16 cellular contexts compared by ENCODE assay signal in genomic region chr6:40874495-40874894, GRCh38.
DNase-seq lines count a peak whose midpoint lies in the region; ATAC-seq, FAIRE-seq and TF ChIP-seq lines count a peak whose summit lies in the region.
"Had no signal": no experiment of that assay in that cellular context is flagged by ENCODE, and none has a peak within 500 bp of the region (broad histone marks: within the 10 kb centered on the region; RNA-seq: fewer than 3 reads in every experiment).

No MANE protein-coding gene starts in this region.

- TF ChIP-seq CTCF in D721Med (IDR thresholded peaks at IDR 0.05; ENCODE audit: insufficient read depth, missing control alignments), result peak; percentile 54
- TF ChIP-seq CTCF in HEK293 (tag by site-specific recombination; IDR thresholded peaks at IDR 0.05), result peak; percentile 28; the same call in 1 of the 2 replicates
- TF ChIP-seq CTCF in SK-N-SH (IDR thresholded peaks at IDR 0.05), result peak; percentile 18; the same call in 1 of the 2 replicates

- TF ChIP-seq EP300 in SK-N-SH (IDR thresholded peaks at IDR 0.05; ENCODE audit: borderline replicate concordance in 1 of 2, low read depth in 1 of 2, low read length in 1 of 2), result no peak

- POLR2A ChIA-PET in HEK293 (lab: Yijun Ruan, JAX), result no interaction called here
- POLR2A ChIA-PET in SK-N-SH (lab: Yijun Ruan, JAX), result no interaction called here

- H3K79me2 ChIP-seq in SK-N-SH (ENCODE audit: insufficient read depth), result no peaks in the 10 kb centered on the region

- no peak overlapping the region for H3K9ac ChIP-seq in SK-N-SH

- no peaks in the 10 kb centered on the region for H3K9me3 ChIP-seq in HEK293 (ENCODE audit: control insufficient read depth, insufficient read depth, low read depth, low read length)
- H3K9me3 ChIP-seq in SK-N-SH, result 0 out of 2 replicates have a peak, but pooled peaks cover 4% of the 10 kb centered on the region

- ATAC-seq in GM19023 (IDR thresholded peaks at IDR 0.05; ENCODE audit: unreplicated experiment), result no peak
- ATAC-seq: activated T-cell treated with anti-CD3 and anti-CD28 coated beads, Interleukin-2, amount 50 U/mL, for 4 hours had no signal

- CTCF ChIA-PET in HEK293 (lab: Yijun Ruan, JAX), result interaction anchor here (0.6 to 3.0 kb wide), 6 partner anchors 8 to 1492 kb away, joined by 3 to 8 read pairs (median 4); no protein-coding TSS in a partner anchor
- CTCF ChIA-PET in SK-N-SH (lab: Yijun Ruan, JAX), result interaction anchor here (0.6 to 1.7 kb wide), 12 partner anchors 10 to 287 kb away, joined by 3 to 6 read pairs (median 3); partner anchors contain the start of gene LRFN2

- no peak for FAIRE-seq in D721Med (lab: Jason Lieb, UNC)
- FAIRE-seq: frontal cortex, small intestine had no signal

- H3K27me3 ChIP-seq in SK-N-SH (ENCODE audit: insufficient read depth), result no peaks in the 10 kb centered on the region; the same call in 1 of the 2 replicates

- no peak overlapping the region for H3K27ac ChIP-seq in HEK293 (ENCODE audit: extremely low read depth, low read depth, low read length)
- no peak overlapping the region for H3K27ac ChIP-seq in SK-N-SH (ENCODE audit: low read depth in 2 of 2, low read length in 1 of 2)

- no peaks in the 10 kb centered on the region for H4K20me1 ChIP-seq in SK-N-SH (ENCODE audit: insufficient read depth)

- no peak overlapping the region for H3K4me3 ChIP-seq in HEK293 (ENCODE audit: low read depth, low read length)
- H3K4me3 ChIP-seq in SK-N-SH (ENCODE audit: low read depth in 2 of 2, low read length in 1 of 2), result no peak overlapping the region

- no peaks in the 10 kb centered on the region for H3K9me2 ChIP-seq in SK-N-SH

- peak; percentile 72 for TF ChIP-seq RAD21 in SK-N-SH (IDR thresholded peaks at IDR 0.05; ENCODE audit: low read length)

- H3K36me3 ChIP-seq in HEK293 (ENCODE audit: control insufficient read depth in 2 of 2, insufficient read depth in 1 of 2, low read length in 2 of 2) (no peaks in the 10 kb centered on the region), SK-N-SH (replicated peaks in 1 of 2; ENCODE audit: control insufficient read depth in 1 of 2, insufficient read depth in 2 of 2, low read length in 1 of 2) (no peaks in the 10 kb centered on the region)

- DNase-seq in D721Med (ENCODE audit: insufficient read length, low spot score) (peak; percentile 35), SK-N-SH (no peak), iPS-NIHi7 (ENCODE audit: extremely low spot score) (peak; percentile 79), H4 (ENCODE audit: low spot score) (no peak), NCI-H2227 treated with DMSO at 0.1 percent for 48 hours (lab: John Stamatoyannopoulos, UW) (no peak), GOT3 (lab: John Stamatoyannopoulos, UW) (no peak)
- DNase-seq: activated T-cell treated with anti-CD3 and anti-CD28 coated beads, Interleukin-2, amount 50 U/mL, for 4 hours; CD8-positive, alpha-beta memory T cell; KG1; kidney glomerular epithelial cell; NCI-H226; SIG-M5; small intestine had no signal

- WGBS in SK-N-SH (ENCODE audit: low lambda C conversion rate), result 41% methylated on average over 3 of the region's 4 CpGs

- H3F3A ChIP-seq in SK-N-SH (replicated peaks; ENCODE audit: insufficient read depth), result no peaks in the 10 kb centered on the region

- no peaks in the 10 kb centered on the region for H3K4me1 ChIP-seq in HEK293 (ENCODE audit: control insufficient read depth, insufficient read depth, low read length)
- H3K4me1 ChIP-seq in SK-N-SH (ENCODE audit: control insufficient read depth in 1 of 2, insufficient read depth in 2 of 2, low read depth in 1 of 2, low read length in 1 of 2), result peaks cover 0 to 20% of the 10 kb centered on the region in 2 experiments; a peak in 2 of 4 replicates

- H2AFZ ChIP-seq in SK-N-SH (ENCODE audit: low read depth), result no peak overlapping the region

- no peak overlapping the region for H3K4me2 ChIP-seq in SK-N-SH

TF ChIP-seq in HEK293, 187 proteins besides CTCF, POLR2A, EP300 and RAD21:
- TF ChIP-seq ZBTB8A (tag by site-specific recombination; IDR thresholded peaks at IDR 0.05) (no peak), ZNF654 (tag by site-specific recombination; IDR thresholded peaks at IDR 0.05; ENCODE audit: low read depth) (peak; percentile 11; the same call in 1 of the 2 replicates)

TF ChIP-seq in SK-N-SH, 30 proteins besides CTCF, POLR2A, EP300 and RAD21:
- TF ChIP-seq FOXJ3 (CRISPR knock-in tag; IDR thresholded peaks at IDR 0.05) (no peak), SMC3 (IDR thresholded peaks at IDR 0.05; ENCODE audit: low read depth, low read length) (peak; percentile 40; the same call in 1 of the 2 replicates)
TF ChIP-seq in SK-N-SH: peak in this region for 1.

Comparison
In these comparisons a context has a peak if more than half of its experiments do, and no peak if none do; other contexts are left out.
1. DNase-seq: peak in D721Med (single experiment) and iPS-NIHi7 (single experiment); none in SK-N-SH (single experiment), H4 (single experiment), NCI-H2227 treated with DMSO at 0.1 percent for 48 hours (single experiment) and GOT3 (single experiment).
2. Peak in every context shown above with its lines, with median percentiles within 50 percentile points of each other: CTCF ChIP-seq.